Comparison of ENCODE assay signal across 1 cellular context in genomic region chr19:5987077-5987818, GRCh38.
TF ChIP-seq lines count a peak whose summit lies in the region.

No MANE protein-coding gene starts in this region.

TF ChIP-seq in HepG2, 621 proteins besides CTCF, POLR2A, EP300 and RAD21 (continued from another document and continues in another):
- TF ChIP-seq THAP9 (CRISPR knock-in tag; IDR thresholded peaks at IDR 0.05; ENCODE audit: borderline replicate concordance): no peak
- no peak for TF ChIP-seq ATAD3A (CRISPR knock-in tag; IDR thresholded peaks at IDR 0.05)
- no peak for TF ChIP-seq TGIF2 (CRISPR knock-in tag; IDR thresholded peaks at IDR 0.05)
- TF ChIP-seq ZXDC (CRISPR knock-in tag; IDR thresholded peaks at IDR 0.05): no peak
- TF ChIP-seq MAX (IDR thresholded peaks at IDR 0.05): peak; percentile 15; the same call in 1 of the 2 replicates
- peak; percentile 69 for TF ChIP-seq TCF7 (IDR thresholded peaks at IDR 0.05; ENCODE audit: low read depth)
- TF ChIP-seq ZNF740 (CRISPR knock-in tag; IDR thresholded peaks at IDR 0.05): no peak
- no peak for TF ChIP-seq ZNF101 (CRISPR knock-in tag; IDR thresholded peaks at IDR 0.05; ENCODE audit: borderline replicate concordance, low read depth)
- no peak for TF ChIP-seq ZNF20 (CRISPR knock-in tag; IDR thresholded peaks at IDR 0.05)
- peak; percentile 65 for TF ChIP-seq SAP130 (CRISPR knock-in tag; IDR thresholded peaks at IDR 0.05; ENCODE audit: low read depth)
- TF ChIP-seq ZKSCAN5 (CRISPR knock-in tag; IDR thresholded peaks at IDR 0.05): no peak
- TF ChIP-seq SETDB1 (CRISPR knock-in tag; IDR thresholded peaks at IDR 0.05; ENCODE audit: borderline replicate concordance): no peak
- TF ChIP-seq MAFK (conservative IDR thresholded peaks at IDR 0.05 in 1 of 2, IDR thresholded peaks at IDR 0.05 in 1 of 2; ENCODE audit: low read length in 2 of 2): no peak
- no peak for TF ChIP-seq CBX1 (IDR thresholded peaks at IDR 0.05; ENCODE audit: low read depth)
- TF ChIP-seq ZNF460 (CRISPR knock-in tag; IDR thresholded peaks at IDR 0.05; ENCODE audit: borderline replicate concordance): peak; percentile 75; the same call in 1 of the 2 replicates
- no peak for TF ChIP-seq RNF2 (conservative IDR thresholded peaks at IDR 0.05; ENCODE audit: low read depth)
- TF ChIP-seq NFYB (CRISPR knock-in tag; IDR thresholded peaks at IDR 0.05): no peak
- no peak for TF ChIP-seq ZNF780A (CRISPR knock-in tag; IDR thresholded peaks at IDR 0.05)
- TF ChIP-seq TBX2 (CRISPR knock-in tag; IDR thresholded peaks at IDR 0.05; ENCODE audit: borderline replicate concordance): no peak
- peak; percentile 43 for TF ChIP-seq RARA (CRISPR knock-in tag; IDR thresholded peaks at IDR 0.05)
- TF ChIP-seq ZNF792 (CRISPR knock-in tag; IDR thresholded peaks at IDR 0.05): no peak
- no peak for TF ChIP-seq ZNF496 (CRISPR knock-in tag; IDR thresholded peaks at IDR 0.05; ENCODE audit: insufficient replicate concordance)
- peak; percentile 15; the same call in 1 of the 2 replicates for TF ChIP-seq FOXK2 (IDR thresholded peaks at IDR 0.05)
- TF ChIP-seq NFIB (CRISPR knock-in tag; IDR thresholded peaks at IDR 0.05; ENCODE audit: borderline replicate concordance): no peak
- no peak for TF ChIP-seq SRF (IDR thresholded peaks at IDR 0.05; ENCODE audit: low read depth, low read length)
- TF ChIP-seq MED1 (CRISPR knock-in tag; IDR thresholded peaks at IDR 0.05): peak; percentile 63
- TF ChIP-seq ZNF205 (CRISPR knock-in tag; IDR thresholded peaks at IDR 0.05): peak; percentile 39; the same call in 1 of the 2 replicates
- no peak for TF ChIP-seq MYC (CRISPR knock-in tag; IDR thresholded peaks at IDR 0.05; ENCODE audit: borderline replicate concordance)
- TF ChIP-seq SMARCC2 (IDR thresholded peaks at IDR 0.05): no peak
- no peak for TF ChIP-seq ZNF567 (CRISPR knock-in tag; IDR thresholded peaks at IDR 0.05; ENCODE audit: borderline replicate concordance)
- no peak for TF ChIP-seq MTA3 (CRISPR knock-in tag; IDR thresholded peaks at IDR 0.05)
- TF ChIP-seq ZNF687 (CRISPR knock-in tag; IDR thresholded peaks at IDR 0.05): peak; percentile 51
- 0 out of 2 replicates have a peak, but pooled peaks have one; percentile 35 for TF ChIP-seq NR2F6 (IDR thresholded peaks at IDR 0.05)
- TF ChIP-seq NR2F6 (CRISPR knock-in tag; IDR thresholded peaks at IDR 0.05): peak; percentile 22; the same call in 1 of the 2 replicates
- TF ChIP-seq HOXA9 (CRISPR knock-in tag; IDR thresholded peaks at IDR 0.05; ENCODE audit: borderline replicate concordance): no peak
- no peak for TF ChIP-seq ZBTB49 (CRISPR knock-in tag; IDR thresholded peaks at IDR 0.05; ENCODE audit: borderline replicate concordance)
- no peak for TF ChIP-seq ZNF335 (CRISPR knock-in tag; IDR thresholded peaks at IDR 0.05)
- no peak for TF ChIP-seq IRX3 (CRISPR knock-in tag; IDR thresholded peaks at IDR 0.05; ENCODE audit: borderline replicate concordance, low read depth)
- TF ChIP-seq HCFC1 (IDR thresholded peaks at IDR 0.05; ENCODE audit: low read depth, low read length): no peak
- 0 out of 2 replicates have a peak, but pooled peaks have one; percentile 55 for TF ChIP-seq ADNP (CRISPR knock-in tag; IDR thresholded peaks at IDR 0.05)
- TF ChIP-seq ZNF3 (CRISPR knock-in tag; IDR thresholded peaks at IDR 0.05): no peak
- peak; percentile 70; the same call in 1 of the 2 replicates for TF ChIP-seq ERF (CRISPR knock-in tag; IDR thresholded peaks at IDR 0.05)
- no peak for TF ChIP-seq PRDM10 (CRISPR knock-in tag; IDR thresholded peaks at IDR 0.05; ENCODE audit: low read depth)
- TF ChIP-seq KDM3A (CRISPR knock-in tag; IDR thresholded peaks at IDR 0.05; ENCODE audit: low read depth): peak; percentile 33; the same call in 1 of the 2 replicates
- TF ChIP-seq CBX5 (CRISPR knock-in tag; IDR thresholded peaks at IDR 0.05; ENCODE audit: borderline replicate concordance): no peak
- no peak for TF ChIP-seq DNMT3B (CRISPR knock-in tag; conservative IDR thresholded peaks at IDR 0.05)
- no peak for TF ChIP-seq ZC3H13 (CRISPR knock-in tag; IDR thresholded peaks at IDR 0.05)
- TF ChIP-seq ZNF746 (CRISPR knock-in tag; IDR thresholded peaks at IDR 0.05): no peak; the same call in 1 of the 2 replicates
- no peak for TF ChIP-seq NRL (CRISPR knock-in tag; IDR thresholded peaks at IDR 0.05; ENCODE audit: borderline replicate concordance)
- TF ChIP-seq MZF1 (CRISPR knock-in tag; IDR thresholded peaks at IDR 0.05; ENCODE audit: borderline replicate concordance): no peak
- no peak for TF ChIP-seq KDM2A (CRISPR knock-in tag; IDR thresholded peaks at IDR 0.05; ENCODE audit: borderline replicate concordance, low read depth)
